25 cellular contexts compared by ENCODE assay signal in the genomic region with DNA sequence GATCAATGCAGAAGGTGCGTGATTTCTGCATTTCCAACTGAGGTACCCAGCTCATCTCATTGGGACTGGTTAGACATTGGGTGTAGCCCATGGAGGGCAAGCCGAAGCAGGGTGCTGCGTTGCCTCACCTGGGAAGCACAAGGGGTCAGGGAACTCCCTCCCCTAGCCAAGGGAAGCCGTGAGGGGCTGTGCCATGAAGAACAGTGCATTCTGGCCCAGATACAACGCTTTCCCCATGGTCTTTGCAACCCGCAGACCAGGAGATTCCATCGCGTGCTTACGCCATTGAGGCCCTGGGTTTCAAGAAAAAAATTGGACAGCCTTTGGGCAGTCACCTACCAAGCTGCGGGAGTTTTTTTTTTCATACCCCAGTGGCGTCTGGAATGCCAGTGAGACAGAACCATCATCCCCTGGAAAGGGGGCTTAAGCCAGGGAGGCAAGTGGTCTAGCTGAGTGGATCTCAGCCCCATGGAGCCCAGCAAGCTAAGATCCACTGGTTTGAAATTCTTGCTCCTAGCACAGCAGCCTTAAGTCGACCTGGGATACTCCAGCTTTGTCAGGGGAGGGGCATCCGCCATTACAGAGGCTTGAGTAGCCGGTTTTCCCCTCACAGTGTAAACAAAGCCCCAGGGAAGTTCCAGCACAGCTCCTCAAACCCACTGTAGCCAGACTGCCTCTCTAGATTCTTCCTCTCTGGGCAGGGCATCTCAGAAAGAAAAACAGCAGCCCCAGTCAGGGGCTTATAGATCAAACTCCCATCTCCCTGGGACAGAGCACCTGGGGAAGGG. TPM values are rescaled to one million over a fixed set of nuclear protein-coding genes. Genes with fewer than 3 reads are reported as not detected.
DNase-seq lines count a peak whose midpoint lies in the region; ATAC-seq, FAIRE-seq and TF ChIP-seq lines count a peak whose summit lies in the region.
"Had no signal": no experiment of that assay in that cellular context is flagged by ENCODE, and none has a peak within 500 bp of the region (broad histone marks: within the 10 kb centered on the region; RNA-seq: fewer than 3 reads in every experiment).

No MANE protein-coding gene starts in this region.

- H3K18ac ChIP-seq in trophoblast cell (ENCODE audit: low read length) = peak overlapping the region; percentile 93

- TF ChIP-seq CTCF in HepG2 (CRISPR knock-in tag; IDR thresholded peaks at IDR 0.05) (0 out of 2 replicates have a peak, but pooled peaks have one; percentile 2), right lobe of liver (IDR thresholded peaks at IDR 0.05) (no peak), endothelial cell (IDR thresholded peaks at IDR 0.05; ENCODE audit: unreplicated experiment) (no peak)

- H3K23ac ChIP-seq in trophoblast cell (ENCODE audit: low read length) = no peak overlapping the region

- H2BK12ac ChIP-seq in trophoblast cell (ENCODE audit: low read length) = peak overlapping the region; percentile 77

- no peak overlapping the region for H3K27ac ChIP-seq in HepG2 (ENCODE audit: extremely low read length, insufficient read depth, low read length)
- H3K27ac ChIP-seq in right lobe of liver = no peak overlapping the region
- peak overlapping the region; percentile 84 for H3K27ac ChIP-seq in trophoblast cell (ENCODE audit: low read depth, low read length)
- H3K27ac ChIP-seq in aorta (ENCODE audit: low read depth in 1 of 2, low read length in 2 of 2) = no peak overlapping the region
- H3K27ac ChIP-seq: BLaER1, SK-N-MC had no signal

- H4K8ac ChIP-seq in trophoblast cell (ENCODE audit: low read depth, low read length) = peak overlapping the region; percentile 69

- no peak overlapping the region for H3K27ac Mint-ChIP-seq in endothelial cell (ENCODE audit: unreplicated experiment)
- no peak overlapping the region for H3K27ac Mint-ChIP-seq in activated CD4-positive, alpha-beta T cell treated with anti-CD3 and anti-CD28 coated beads, Interleukin-2, amount 10 ng/mL, durations not matched to agents 7 days and 5 days
- H3K27ac Mint-ChIP-seq: HFFc6 had no signal

- H3K4ac ChIP-seq in trophoblast cell (ENCODE audit: low read depth, low read length) = no peak overlapping the region

- ATAC-seq in HepG2 (peak; percentile 31; the same call in 2 of the 3 replicates), right lobe of liver (no peak), HG03432 (IDR thresholded peaks at IDR 0.05; ENCODE audit: unreplicated experiment) (peak; percentile 71), aorta (ENCODE audit: low FRiP score) (no peak)

- no peak for TF ChIP-seq RAD21 in HepG2 (CRISPR knock-in tag; IDR thresholded peaks at IDR 0.05)

- peaks cover 14% of the 10 kb centered on the region for H3K79me1 ChIP-seq in trophoblast cell (ENCODE audit: low read length)

- peaks cover 57% of the 10 kb centered on the region for H3K4me1 Mint-ChIP-seq in endothelial cell (ENCODE audit: unreplicated experiment)
- no peaks in the 10 kb centered on the region for H3K4me1 Mint-ChIP-seq in activated CD4-positive, alpha-beta T cell treated with anti-CD3 and anti-CD28 coated beads, Interleukin-2, amount 10 ng/mL, durations not matched to agents 7 days and 5 days
- H3K4me1 Mint-ChIP-seq: CD4-positive, CD25-positive, alpha-beta regulatory T cell had no signal

- H3K9me3 Mint-ChIP-seq in endothelial cell (ENCODE audit: unreplicated experiment) = no peaks in the 10 kb centered on the region
- H3K9me3 Mint-ChIP-seq in activated CD4-positive, alpha-beta T cell treated with anti-CD3 and anti-CD28 coated beads, Interleukin-2, amount 10 ng/mL, durations not matched to agents 7 days and 5 days = no peaks in the 10 kb centered on the region

- H3K27me3 Mint-ChIP-seq in endothelial cell (ENCODE audit: unreplicated experiment) = peaks cover 16% of the 10 kb centered on the region
- H3K27me3 Mint-ChIP-seq in activated CD4-positive, alpha-beta T cell treated with anti-CD3 and anti-CD28 coated beads, Interleukin-2, amount 10 ng/mL, durations not matched to agents 7 days and 5 days = no peaks in the 10 kb centered on the region
- H3K27me3 Mint-ChIP-seq: CD4-positive, CD25-positive, alpha-beta regulatory T cell had no signal

- H3K4me2 ChIP-seq in HepG2 (ENCODE audit: low read depth, low read length) (no peak overlapping the region), trophoblast cell (ENCODE audit: low read length) (peak overlapping the region; percentile 50)
- H3K4me2 ChIP-seq: BLaER1 had no signal

- no TSS peak for BruUV-seq in HepG2 (replicated peaks; lab: Mats Ljungman, UMichigan)

- H3K4me1 ChIP-seq in HepG2 (ENCODE audit: insufficient read depth, low read length) = peaks cover 73% of the 10 kb centered on the region
- peaks cover 0 to 33% (median 10%) of the 10 kb centered on the region in 4 donors for H3K4me1 ChIP-seq in right lobe of liver
- peaks cover 11 to 12% of the 10 kb centered on the region in 2 experiments for H3K4me1 ChIP-seq in trophoblast cell (ENCODE audit: control insufficient read depth in 1 of 2, insufficient read depth in 2 of 2, low read length in 2 of 2)
- H3K4me1 ChIP-seq in aorta (ENCODE audit: control insufficient read depth in 1 of 2, insufficient read depth in 2 of 2, low read length in 2 of 2) = no peaks in the 10 kb centered on the region
- H3K4me1 ChIP-seq: HAP-1 had no signal

- H4K20me1 ChIP-seq in HepG2 (ENCODE audit: insufficient read depth, low read length) = no peaks in the 10 kb centered on the region; the same call in 1 of the 2 replicates
- H4K20me1 ChIP-seq: BLaER1 had no signal

- H3K9ac ChIP-seq in HepG2 (ENCODE audit: insufficient read depth, low read depth, low read length) (no peak overlapping the region), trophoblast cell (ENCODE audit: low read length) (no peak overlapping the region)
- H3K9ac ChIP-seq: BLaER1 had no signal

- no peak for TF ChIP-seq EP300 in HepG2 (IDR thresholded peaks at IDR 0.05; ENCODE audit: low read depth in 2 of 2, low read length in 2 of 2)
- TF ChIP-seq EP300 in HepG2 (CRISPR knock-in tag; IDR thresholded peaks at IDR 0.05; ENCODE audit: borderline replicate concordance) = no peak

- H3K36me3 ChIP-seq in HepG2 (replicated peaks in 1 of 2; ENCODE audit: control insufficient read depth in 1 of 2, insufficient read depth in 2 of 2, low read length in 2 of 2) = peaks cover 6 to 34% of the 10 kb centered on the region in 2 experiments
- no peaks in the 10 kb centered on the region for H3K36me3 ChIP-seq in right lobe of liver
- H3K36me3 ChIP-seq in trophoblast cell (ENCODE audit: control insufficient read depth in 1 of 2, insufficient read depth in 2 of 2, low read length in 2 of 2) = peaks cover 0 to 2% of the 10 kb centered on the region in 2 experiments
- H3K36me3 ChIP-seq in aorta (ENCODE audit: control insufficient read depth in 1 of 2, insufficient read depth in 2 of 2, low read length in 1 of 2) = no peaks in the 10 kb centered on the region
- H3K36me3 ChIP-seq: BLaER1, HAP-1 had no signal

- POLR2A ChIA-PET in HepG2 (lab: Yijun Ruan, JAX) = interaction anchor here (1.2 to 2.0 kb wide), 7 partner anchors 9 to 41 kb away, joined by 3 to 7 read pairs (median 5); no protein-coding TSS in a partner anchor
- POLR2A ChIA-PET in activated CD4-positive, alpha-beta T cell treated with anti-CD3 and anti-CD28 coated beads, Interleukin-2, amount 10 ng/mL, durations not matched to agents 7 days and 5 days (lab: Charles Lee) = no interaction called here

- CTCF ChIA-PET in HepG2 (lab: Yijun Ruan, JAX; ENCODE audit: low intra/inter-chr PET ratio, low total read pairs) = no interaction called here
- CTCF ChIA-PET in activated CD4-positive, alpha-beta T cell treated with anti-CD3 and anti-CD28 coated beads, Interleukin-2, amount 10 ng/mL, durations not matched to agents 7 days and 5 days (lab: Charles Lee) = no interaction called here

- H2AFZ ChIP-seq in HepG2 (ENCODE audit: low read length) (no peak overlapping the region), trophoblast cell (ENCODE audit: insufficient read depth, low read length, poor library complexity) (peak overlapping the region; percentile 78)

- DNase-seq in HepG2 (ENCODE audit: low spot score) (no peak), right lobe of liver (no peak), endothelial cell (ENCODE audit: low spot score) (no peak), trophoblast cell (peak; percentile 93 to 95), aorta (no peak), NCI-H510A treated with DMSO at 0.1 percent for 48 hours (lab: John Stamatoyannopoulos, UW) (no peak)
- DNase-seq in activated CD4-positive, alpha-beta T cell treated with anti-CD3 and anti-CD28 coated beads, Interleukin-2, amount 10 ng/mL, durations not matched to agents 7 days and 5 days = no peak
- DNase-seq: 8988T; CD4-positive, CD25-positive, alpha-beta regulatory T cell; DMS79; EL; GF-D8; GOT3; HFFc6; KG1; MG63; NCI-H2029; NCI-H69; SIG-M5 had no signal

- intact Hi-C loops in HepG2 (cut with micrococcal nuclease; ENCODE audit: unreplicated experiment) = no loop called here
- intact Hi-C loops in right lobe of liver (cut with DNase I) = no loop called here
- intact Hi-C loops in aorta (cut with DNase I) = no loop called here

- TF ChIP-seq POLR2A in HepG2 (IDR thresholded peaks at IDR 0.05; ENCODE audit: insufficient read depth in 1 of 2, low read depth in 2 of 2, low read length in 2 of 2) (no peak), right lobe of liver (IDR thresholded peaks at IDR 0.05) (no peak)

- peaks cover 89% of the 10 kb centered on the region for H3K79me2 ChIP-seq in HepG2 (ENCODE audit: insufficient read depth, low read length)
- H3K79me2 ChIP-seq in trophoblast cell (ENCODE audit: control insufficient read depth, insufficient read depth, low read length, poor library complexity) = no peaks in the 10 kb centered on the region

- H2BK5ac ChIP-seq in trophoblast cell (ENCODE audit: low read depth, low read length, poor library complexity) = peak overlapping the region; percentile 81

- peak overlapping the region; percentile 94 for H3K14ac ChIP-seq in trophoblast cell (ENCODE audit: low read length)

- H3K27me3 ChIP-seq in HepG2 (ENCODE audit: control insufficient read depth in 1 of 2, insufficient read depth in 2 of 2, low read length in 2 of 2) (no peaks in the 10 kb centered on the region), right lobe of liver (no peaks in the 10 kb centered on the region), trophoblast cell (ENCODE audit: insufficient read depth, low read length) (no peaks in the 10 kb centered on the region), aorta (ENCODE audit: control insufficient read depth in 1 of 2, insufficient read depth in 2 of 2, low read length in 1 of 2) (no peaks in the 10 kb centered on the region)
- H3K27me3 ChIP-seq: BLaER1, MG63 had no signal

- in situ Hi-C loops in HepG2 (cut with HindIII; ENCODE audit: extremely low pct_ligation_motif_present, low pct_unique_long_range_greater_than_20kb) = loop anchor here (25.0 kb wide), 1 partner anchor 1905 kb away; a partner anchor contains a TSS

- peak overlapping the region; percentile 59 for H3K4me3 Mint-ChIP-seq in endothelial cell (ENCODE audit: unreplicated experiment)
- no peak overlapping the region for H3K4me3 Mint-ChIP-seq in activated CD4-positive, alpha-beta T cell treated with anti-CD3 and anti-CD28 coated beads, Interleukin-2, amount 10 ng/mL, durations not matched to agents 7 days and 5 days
- H3K4me3 Mint-ChIP-seq: CD4-positive, CD25-positive, alpha-beta regulatory T cell; HFFc6 had no signal

- peak overlapping the region; percentile 82 for H2BK120ac ChIP-seq in trophoblast cell (ENCODE audit: insufficient read depth, low read length, poor library complexity)

- H4K91ac ChIP-seq in trophoblast cell (ENCODE audit: low read depth, low read length) = peak overlapping the region; percentile 89

- H3K4me3 ChIP-seq in HepG2 (replicated peaks in 1 of 3; ENCODE audit: insufficient read depth in 1 of 3, low read depth in 2 of 3, low read length in 3 of 3) (no peak overlapping the region), right lobe of liver (no peak overlapping the region), trophoblast cell (ENCODE audit: low read depth, low read length) (no peak overlapping the region), aorta (ENCODE audit: low read length in 2 of 2) (no peak overlapping the region)
- H3K4me3 ChIP-seq: BLaER1, HAP-1, MG63, SK-N-MC had no signal

- FAIRE-seq in HepG2 (lab: Jason Lieb, UNC) = no peak

- peaks cover 67% of the 10 kb centered on the region for H3K36me3 Mint-ChIP-seq in endothelial cell (ENCODE audit: low read depth, unreplicated experiment)
- no peaks in the 10 kb centered on the region for H3K36me3 Mint-ChIP-seq in activated CD4-positive, alpha-beta T cell treated with anti-CD3 and anti-CD28 coated beads, Interleukin-2, amount 10 ng/mL, durations not matched to agents 7 days and 5 days (ENCODE audit: low read depth)
- H3K36me3 Mint-ChIP-seq: CD4-positive, CD25-positive, alpha-beta regulatory T cell had no signal

- peak overlapping the region; percentile 50 for H4K12ac ChIP-seq in trophoblast cell (ENCODE audit: low read depth, low read length)

- WGBS in HepG2 (ENCODE audit: low lambda C conversion rate) = 95% methylated on average over 14 of the region's 14 CpGs
- 82% methylated on average over 5 of the region's 14 CpGs for WGBS in right lobe of liver (ENCODE audit: insufficient coverage, low coverage, low lambda C conversion rate, missing lambda C conversion rate)
- WGBS in trophoblast cell (ENCODE audit: extremely low coverage, insufficient coverage, insufficient read length) = no CpG with 5 or more reads among the region's 14 CpGs
- WGBS in aorta, 2 donors = 94% methylated on average over 14 of the region's 14 CpGs

- peak overlapping the region; percentile 21 for H2AK5ac ChIP-seq in trophoblast cell (ENCODE audit: low read length)

- H3K9me3 ChIP-seq in HepG2 (ENCODE audit: low read length) (no peaks in the 10 kb centered on the region), right lobe of liver (no peaks in the 10 kb centered on the region), trophoblast cell (ENCODE audit: insufficient read depth, low read depth, low read length) (peaks cover 2% of the 10 kb centered on the region), aorta (ENCODE audit: control insufficient read depth, low read length) (no peaks in the 10 kb centered on the region)
- H3K9me3 ChIP-seq: HAP-1 had no signal

RNA-seq across cellular contexts. Expression of a gene that starts 21.7 kb away (rescaled TPM):
- total RNA-seq in HepG2 (2016; rRNA removed; fragmentation: Illumina TruSeq; extraction: Trizol) (161 and 301 TPM in 2 replicates), right lobe of liver (100 to 1,000 TPM; 145 to 223 (median 189) TPM), endothelial cell (ENCODE audit: unreplicated experiment) (735 TPM), aorta (100 to 1,000 TPM; 105 to 135 TPM)
- 38.3 and 39.3 TPM in 2 replicates for total RNA-seq in HepG2 (2016; cell fraction: cytosol; rRNA removed; fragmentation: Illumina TruSeq; extraction: Trizol; ENCODE audit: low read depth)
- 172 and 272 TPM in 2 replicates for total RNA-seq in HepG2 (2016; cell fraction: insoluble cytoplasmic fraction; rRNA removed; fragmentation: Illumina TruSeq; extraction: Trizol)
- 52.0 and 70.0 TPM in 2 replicates for total RNA-seq in HepG2 (2016; cell fraction: membrane; rRNA removed; fragmentation: Illumina TruSeq; extraction: Trizol)
- total RNA-seq in HepG2 (2016; cell fraction: nucleus; rRNA removed; fragmentation: Illumina TruSeq; extraction: Trizol) = 317 and 356 TPM in 2 replicates
- polyA plus RNA-seq in HepG2 (2011; rRNA removed) (404 and 436 TPM in 2 replicates), aorta (10 to 100 TPM; 20.5 to 93.1 TPM)
- polyA plus RNA-seq in HepG2 (2011; cell fraction: cytosol; rRNA removed) = 141 and 281 TPM in 2 replicates
- 59.5 and 99.9 TPM in 2 replicates for polyA plus RNA-seq in HepG2 (2011; cell fraction: nucleus; rRNA removed)
- polyA plus RNA-seq in HepG2 (2012) = 778 and 1,175 TPM in 2 replicates
- 23.5 and 25.5 TPM in 2 replicates for polyA plus RNA-seq in HepG2 (2016; cell fraction: cytosol; fragmentation: Illumina TruSeq; extraction: Trizol; ENCODE audit: low read depth)
- polyA plus RNA-seq in HepG2 (2016; cell fraction: insoluble cytoplasmic fraction; fragmentation: Illumina TruSeq; extraction: Trizol; ENCODE audit: low read depth) = 122 TPM in 2 replicates
- polyA plus RNA-seq in HepG2 (2016; cell fraction: membrane; fragmentation: Illumina TruSeq; extraction: Trizol; ENCODE audit: low read depth) = 32.9 and 33.4 TPM in 2 replicates
- 310 and 322 TPM in 2 replicates for polyA plus RNA-seq in HepG2 (2016; cell fraction: nucleus; fragmentation: Illumina TruSeq; extraction: Trizol; ENCODE audit: insufficient read depth, low read depth)
- polyA minus RNA-seq in HepG2 (2011; rRNA and poly(A)+ RNA removed; ENCODE audit: low replicate concordance) = 28.8 and 207 TPM in 2 replicates
- 198 and 296 TPM in 2 replicates for polyA minus RNA-seq in HepG2 (2011; cell fraction: cytosol; rRNA and poly(A)+ RNA removed)
- 460 and 590 TPM in 2 replicates for polyA minus RNA-seq in HepG2 (2011; cell fraction: nucleus; rRNA and poly(A)+ RNA removed)
- 210 and 216 TPM in 2 replicates for polyA plus RNA-seq in trophoblast cell (2013)
- total RNA-seq in activated CD4-positive, alpha-beta T cell treated with anti-CD3 and anti-CD28 coated beads, Interleukin-2, amount 10 ng/mL, durations not matched to agents 7 days and 5 days = not detected
- total RNA-seq: OCI-LY7; T-helper 1 cell treated with Interleukin-12 subunit alpha and Interleukin-12 subunit beta and Interleukin-4 antibody, amounts not matched to agents 30 ng/mL and 1 ng/mL, for 36 hours had no signal
- polyA plus RNA-seq: CD4-positive, CD25-positive, alpha-beta regulatory T cell had no signal

Comparison
In these comparisons a context has a peak if more than half of its experiments do, and no peak if none do; other contexts are left out.
1. ATAC-seq: peak in HepG2 (single experiment) and HG03432 (single experiment); none in right lobe of liver (0 of 4) and aorta (single experiment).
2. DNase-seq: peak in trophoblast cell (2 of 2); none in HepG2 (single experiment), right lobe of liver (0 of 3), endothelial cell (single experiment), activated CD4-positive, alpha-beta T cell treated with anti-CD3 and anti-CD28 coated beads, Interleukin-2, amount 10 ng/mL, durations not matched to agents 7 days and 5 days (single experiment), aorta (0 of 2) and NCI-H510A treated with DMSO at 0.1 percent for 48 hours (single experiment).
3. RNA of a gene that starts 21.7 kb away (total RNA-seq): 735 TPM in endothelial cell (single experiment), 38.3 to 356 TPM in HepG2, 145 to 223 TPM in right lobe of liver and 105 to 135 TPM in aorta; not detected in activated CD4-positive, alpha-beta T cell treated with anti-CD3 and anti-CD28 coated beads, Interleukin-2, amount 10 ng/mL, durations not matched to agents 7 days and 5 days; every median in the first group is over 10 times any median in the second.